8 cellular contexts compared by ENCODE assay signal in the genomic region with DNA sequence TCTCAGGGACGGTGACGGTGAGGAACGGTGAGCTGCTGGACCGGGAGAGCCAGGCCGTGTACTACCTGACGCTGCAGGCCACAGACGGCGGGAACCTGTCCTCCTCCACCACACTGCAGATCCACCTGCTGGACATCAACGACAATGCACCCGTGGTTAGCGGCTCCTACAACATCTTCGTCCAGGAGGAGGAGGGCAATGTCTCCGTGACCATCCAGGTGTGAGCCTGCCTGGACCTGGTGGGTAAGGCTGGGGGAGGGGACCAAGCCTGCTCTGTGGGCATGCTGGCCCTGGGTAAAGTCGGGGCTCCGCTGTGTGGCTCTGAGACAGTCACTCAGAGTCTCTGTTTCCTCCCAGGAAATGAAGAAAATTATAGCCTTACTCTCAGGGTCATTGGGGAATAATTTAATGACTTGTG. TPM values are rescaled to one million over a fixed set of nuclear protein-coding genes. Genes with fewer than 3 reads are reported as not detected.
DNase-seq lines count a peak whose midpoint lies in the region; TF ChIP-seq lines count a peak whose summit lies in the region.

No MANE protein-coding gene starts in this region.

- peaks cover 0 to 46% (median 0%) of the 10 kb centered on the region in 3 donors for H3K36me3 ChIP-seq in Peyer's patch

- no peaks in the 10 kb centered on the region for H3K27me3 ChIP-seq in Peyer's patch

- no peaks in the 10 kb centered on the region for H3K9me3 ChIP-seq in Peyer's patch

- no peaks in the 10 kb centered on the region for H3K36me3 Mint-ChIP-seq in type B pancreatic cell

- TF ChIP-seq CTCF in Peyer's patch (IDR thresholded peaks at IDR 0.05), result peak in 5 of 6 experiments; percentile 24 to 50 (median 46)
- TF ChIP-seq CTCF in astrocyte of the spinal cord (IDR thresholded peaks at IDR 0.05; ENCODE audit: low read depth, low read length), result peak; percentile 57
- TF ChIP-seq CTCF in type B pancreatic cell (conservative IDR thresholded peaks at IDR 0.05), result peak; percentile 71

- no peaks in the 10 kb centered on the region for H3K4me1 Mint-ChIP-seq in type B pancreatic cell (ENCODE audit: unreplicated experiment)

- H3K4me3 ChIP-seq in Peyer's patch (no peak overlapping the region), astrocyte of the spinal cord (ENCODE audit: low read depth, low read length) (no peak overlapping the region)

- H3K27ac ChIP-seq in Peyer's patch, result no peak overlapping the region

- no peaks in the 10 kb centered on the region for H3K9me3 Mint-ChIP-seq in type B pancreatic cell

- no peak for TF ChIP-seq POLR2A in Peyer's patch (IDR thresholded peaks at IDR 0.05)

- no peak overlapping the region for H3K27ac Mint-ChIP-seq in type B pancreatic cell

- no peak overlapping the region for H3K4me3 Mint-ChIP-seq in type B pancreatic cell

- peak; percentile 11 to 49 (median 24) for DNase-seq in stimulated activated naive CD4-positive, alpha-beta T cell (lab: John Stamatoyannopoulos, UW)
- DNase-seq in stimulated activated naive CD4-positive, alpha-beta T cell treated with Interleukin-2 at 50 U/mL for 16 hours (lab: John Stamatoyannopoulos, UW), result no peak
- DNase-seq in Peyer's patch (peak; percentile 60 to 78 (median 66)), astrocyte of the spinal cord (ENCODE audit: low read depth, low spot score) (peak; percentile 26), kidney glomerular epithelial cell (lab: John Stamatoyannopoulos, UW) (peak; percentile 38), type B pancreatic cell (ENCODE audit: extremely low spot score, unreplicated experiment) (no peak), hippocampal formation (lab: John Stamatoyannopoulos, UW) (no peak), Ammon's horn (ENCODE audit: low spot score) (no peak)

- in situ Hi-C loops in astrocyte of the spinal cord (cut with HindIII; ENCODE audit: low sequenced_read_pairs), result no loop called here

- no peaks in the 10 kb centered on the region for H3K4me1 ChIP-seq in Peyer's patch

- no peaks in the 10 kb centered on the region for H3K27me3 Mint-ChIP-seq in type B pancreatic cell

RNA-seq across cellular contexts. Expression of gene CDHR2, which starts 29.3 kb away (rescaled TPM):
- 100 to 1,000 TPM in 3 of 4 donors, 10 to 100 TPM in 1; 39.6 to 823 (median 613) TPM for total RNA-seq in Peyer's patch
- total RNA-seq in type B pancreatic cell (ENCODE audit: low replicate concordance), result 4.1 TPM in 2 replicates

RNA-seq across cellular contexts. Expression of gene GPRIN1, which starts 31.6 kb away (rescaled TPM):
- 1 to 10 TPM in 2 of 4 donors, under 1 TPM in 2; 0.83 to 1.9 (median 1.2) TPM for total RNA-seq in Peyer's patch
- 3.3 and 6.0 TPM in 2 replicates for total RNA-seq in type B pancreatic cell (ENCODE audit: low replicate concordance)

RNA-seq across cellular contexts. Expression of gene RNF44, which starts 41.2 kb away (rescaled TPM):
- total RNA-seq in Peyer's patch (100 to 1,000 TPM in 1 of 4 donors, 10 to 100 TPM in 3; 46.4 to 114 (median 65.3) TPM), type B pancreatic cell (ENCODE audit: low replicate concordance) (85.8 and 103 TPM in 2 replicates)

RNA-seq across cellular contexts. Expression of gene SNCB, which starts 51.9 kb away (rescaled TPM):
- not detected for total RNA-seq in Peyer's patch
- 0.97 TPM in 1 of 2 replicates, not detected in the other for total RNA-seq in type B pancreatic cell (ENCODE audit: low replicate concordance)

RNA-seq across cellular contexts. Expression of gene EIF4E1B, which starts 52.1 kb away (rescaled TPM):
- total RNA-seq in Peyer's patch, result not detected
- not detected in 2 replicates for total RNA-seq in type B pancreatic cell (ENCODE audit: low replicate concordance)

Comparison
In these comparisons a context has a peak if more than half of its experiments do, and no peak if none do; other contexts are left out.
1. DNase-seq: peak in stimulated activated naive CD4-positive, alpha-beta T cell (6 of 6), Peyer's patch (3 of 3), astrocyte of the spinal cord (single experiment) and kidney glomerular epithelial cell (single experiment); none in stimulated activated naive CD4-positive, alpha-beta T cell treated with Interleukin-2 at 50 U/mL for 16 hours (single experiment), type B pancreatic cell (single experiment), hippocampal formation (0 of 2) and Ammon's horn (single experiment).
2. Peak in every context shown above with its lines, with median percentiles within 50 percentile points of each other: CTCF ChIP-seq.